1 cellular context compared by ENCODE assay signal in the genomic region with DNA sequence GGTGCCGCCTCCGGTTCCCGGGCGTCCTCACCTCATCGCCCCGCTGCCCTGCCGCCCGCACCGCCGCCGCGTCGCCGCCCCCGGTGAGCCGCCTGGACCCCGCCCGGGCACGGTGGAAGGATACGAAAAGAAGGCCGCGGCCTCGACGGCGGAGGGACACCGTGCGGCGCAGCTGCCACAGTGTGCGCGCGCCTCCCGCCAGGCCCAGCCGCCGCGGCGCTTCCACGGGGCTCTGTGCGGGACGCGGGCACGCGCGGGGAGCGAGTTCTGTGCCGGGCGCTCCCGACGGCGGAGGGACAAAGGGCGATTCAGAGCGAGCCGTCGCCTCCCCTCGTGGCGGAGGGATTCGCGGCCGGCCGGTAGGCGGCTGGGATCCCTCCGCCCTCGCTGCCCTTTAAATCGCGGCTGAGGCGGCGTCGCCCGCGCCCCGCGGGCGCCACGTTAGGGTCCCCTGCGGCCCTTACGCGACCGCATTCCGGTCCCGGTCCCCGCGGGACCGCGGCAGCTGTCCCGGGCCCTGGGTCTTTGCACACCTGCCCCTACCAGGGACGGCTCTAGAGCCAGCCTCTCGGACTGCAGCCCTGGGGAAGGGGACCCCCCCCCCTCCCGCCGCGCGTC.
TF ChIP-seq lines count a peak whose summit lies in the region.

No MANE protein-coding gene starts in this region.

TF ChIP-seq in K562, 482 proteins besides CTCF, POLR2A, EP300 and RAD21 (continued from another document and continues in another):
- TF ChIP-seq, protein P1, sequence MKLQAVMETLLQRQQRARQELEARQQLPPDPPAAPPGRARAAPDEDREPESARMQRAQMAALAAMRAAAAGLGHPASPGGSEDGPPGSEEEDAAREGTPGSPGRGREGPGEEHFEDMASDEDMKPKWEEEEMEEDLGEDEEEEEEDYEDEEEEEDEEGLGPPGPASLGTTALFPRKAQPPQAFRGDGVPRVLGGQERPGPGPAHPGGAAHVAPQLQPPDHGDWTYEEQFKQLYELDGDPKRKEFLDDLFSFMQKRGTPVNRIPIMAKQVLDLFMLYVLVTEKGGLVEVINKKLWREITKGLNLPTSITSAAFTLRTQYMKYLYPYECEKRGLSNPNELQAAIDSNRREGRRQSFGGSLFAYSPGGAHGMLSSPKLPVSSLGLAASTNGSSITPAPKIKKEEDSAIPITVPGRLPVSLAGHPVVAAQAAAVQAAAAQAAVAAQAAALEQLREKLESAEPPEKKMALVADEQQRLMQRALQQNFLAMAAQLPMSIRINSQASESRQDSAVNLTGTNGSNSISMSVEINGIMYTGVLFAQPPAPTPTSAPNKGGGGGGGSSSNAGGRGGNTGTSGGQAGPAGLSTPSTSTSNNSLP (IDR thresholded peaks at IDR 0.05; ENCODE audit: borderline replicate concordance, low read depth, low read length): no peak
- TF ChIP-seq ZNF644 (tag; IDR thresholded peaks at IDR 0.05; ENCODE audit: low read depth): 0 out of 2 replicates have a peak, but pooled peaks have one; percentile 54
- peak; percentile 83 for TF ChIP-seq ATF7 (IDR thresholded peaks at IDR 0.05)
- no peak for TF ChIP-seq HDAC2 (IDR thresholded peaks at IDR 0.05)
- TF ChIP-seq ZNF165 (CRISPR knock-in tag; IDR thresholded peaks at IDR 0.05; ENCODE audit: borderline replicate concordance): no peak
- peak in 1 of 2 experiments; percentile 34; a peak in 1 of 4 replicates for TF ChIP-seq TBL1XR1 (IDR thresholded peaks at IDR 0.05; ENCODE audit: low read length in 2 of 2)
- TF ChIP-seq MBD2 (IDR thresholded peaks at IDR 0.05; ENCODE audit: borderline replicate concordance, low read depth): 0 out of 2 replicates have a peak, but pooled peaks have one; percentile 21
- TF ChIP-seq ZNF766 (CRISPR knock-in tag; conservative IDR thresholded peaks at IDR 0.05): peak; percentile 63
- peak; percentile 98 for TF ChIP-seq CXXC5 (CRISPR knock-in tag; IDR thresholded peaks at IDR 0.05)
- TF ChIP-seq E2F3 (CRISPR knock-in tag; IDR thresholded peaks at IDR 0.05): peak; percentile 39; the same call in 1 of the 2 replicates
- no peak for TF ChIP-seq ZNF586 (CRISPR knock-in tag; conservative IDR thresholded peaks at IDR 0.05)
- TF ChIP-seq ZNF197 (CRISPR knock-in tag; IDR thresholded peaks at IDR 0.05; ENCODE audit: low read depth): peak; percentile 77; the same call in 1 of the 2 replicates
- peak; percentile 19; the same call in 1 of the 2 replicates for TF ChIP-seq ZNF263 (CRISPR knock-in tag; IDR thresholded peaks at IDR 0.05; ENCODE audit: borderline replicate concordance)
- TF ChIP-seq ATF3 (IDR thresholded peaks at IDR 0.05): peak; percentile 91
- no peak for TF ChIP-seq ATF3 (CRISPR knock-in tag; conservative IDR thresholded peaks at IDR 0.05)
- TF ChIP-seq ZNF740 (CRISPR knock-in tag; IDR thresholded peaks at IDR 0.05): peak; percentile 92; the same call in 1 of the 2 replicates
- peak in 1 of 2 experiments; percentile 90; a peak in 2 of 4 replicates for TF ChIP-seq ZNF740 (tag; IDR thresholded peaks at IDR 0.05)
- TF ChIP-seq HSF4 (CRISPR knock-in tag; IDR thresholded peaks at IDR 0.05; ENCODE audit: borderline replicate concordance): no peak
- TF ChIP-seq, protein P2, sequence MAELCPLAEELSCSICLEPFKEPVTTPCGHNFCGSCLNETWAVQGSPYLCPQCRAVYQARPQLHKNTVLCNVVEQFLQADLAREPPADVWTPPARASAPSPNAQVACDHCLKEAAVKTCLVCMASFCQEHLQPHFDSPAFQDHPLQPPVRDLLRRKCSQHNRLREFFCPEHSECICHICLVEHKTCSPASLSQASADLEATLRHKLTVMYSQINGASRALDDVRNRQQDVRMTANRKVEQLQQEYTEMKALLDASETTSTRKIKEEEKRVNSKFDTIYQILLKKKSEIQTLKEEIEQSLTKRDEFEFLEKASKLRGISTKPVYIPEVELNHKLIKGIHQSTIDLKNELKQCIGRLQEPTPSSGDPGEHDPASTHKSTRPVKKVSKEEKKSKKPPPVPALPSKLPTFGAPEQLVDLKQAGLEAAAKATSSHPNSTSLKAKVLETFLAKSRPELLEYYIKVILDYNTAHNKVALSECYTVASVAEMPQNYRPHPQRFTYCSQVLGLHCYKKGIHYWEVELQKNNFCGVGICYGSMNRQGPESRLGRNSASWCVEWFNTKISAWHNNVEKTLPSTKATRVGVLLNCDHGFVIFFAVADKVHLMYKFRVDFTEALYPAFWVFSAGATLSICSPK (IDR thresholded peaks at IDR 0.05; ENCODE audit: borderline replicate concordance): no peak
- TF ChIP-seq, protein P3, sequence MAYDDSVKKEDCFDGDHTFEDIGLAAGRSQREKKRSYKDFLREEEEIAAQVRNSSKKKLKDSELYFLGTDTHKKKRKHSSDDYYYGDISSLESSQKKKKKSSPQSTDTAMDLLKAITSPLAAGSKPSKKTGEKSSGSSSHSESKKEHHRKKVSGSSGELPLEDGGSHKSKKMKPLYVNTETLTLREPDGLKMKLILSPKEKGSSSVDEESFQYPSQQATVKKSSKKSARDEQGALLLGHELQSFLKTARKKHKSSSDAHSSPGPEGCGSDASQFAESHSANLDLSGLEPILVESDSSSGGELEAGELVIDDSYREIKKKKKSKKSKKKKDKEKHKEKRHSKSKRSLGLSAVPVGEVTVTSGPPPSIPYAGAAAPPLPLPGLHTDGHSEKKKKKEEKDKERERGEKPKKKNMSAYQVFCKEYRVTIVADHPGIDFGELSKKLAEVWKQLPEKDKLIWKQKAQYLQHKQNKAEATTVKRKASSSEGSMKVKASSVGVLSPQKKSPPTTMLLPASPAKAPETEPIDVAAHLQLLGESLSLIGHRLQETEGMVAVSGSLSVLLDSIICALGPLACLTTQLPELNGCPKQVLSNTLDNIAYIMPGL (CRISPR knock-in tag; IDR thresholded peaks at IDR 0.05): peak; percentile 93
- 0 out of 2 replicates have a peak, but pooled peaks have one; percentile 60 for TF ChIP-seq GTF2E2 (tag; IDR thresholded peaks at IDR 0.05)
- peak; percentile 87 to 94; a peak in 3 of 4 replicates for TF ChIP-seq NONO (IDR thresholded peaks at IDR 0.05; ENCODE audit: low read depth in 2 of 2, low read length in 1 of 2)
- peak; percentile 96 for TF ChIP-seq PHF8 (IDR thresholded peaks at IDR 0.05; ENCODE audit: borderline replicate concordance, low read length)
- 0 out of 2 replicates have a peak, but pooled peaks have one; percentile 25 for TF ChIP-seq OTX1 (CRISPR knock-in tag; IDR thresholded peaks at IDR 0.05)
- TF ChIP-seq RBBP5 (IDR thresholded peaks at IDR 0.05; ENCODE audit: borderline replicate concordance, insufficient read depth, low read length, poor library complexity, severe bottlenecking): peak; percentile 59
- TF ChIP-seq TAF9B (IDR thresholded peaks at IDR 0.05; ENCODE audit: partially characterized antibody): peak; percentile 23
- no peak for TF ChIP-seq MCM5 (IDR thresholded peaks at IDR 0.05; ENCODE audit: low read depth)
- peak; percentile 78 for TF ChIP-seq POLR2B (IDR thresholded peaks at IDR 0.05; ENCODE audit: low read depth, partially characterized antibody)
- peak; percentile 88 for TF ChIP-seq GATAD2A (IDR thresholded peaks at IDR 0.05)
- no peak for TF ChIP-seq SMARCE1 (IDR thresholded peaks at IDR 0.05)
- no peak for TF ChIP-seq SMARCB1 (IDR thresholded peaks at IDR 0.05; ENCODE audit: insufficient read length, low read depth)
- TF ChIP-seq BCL6 (CRISPR knock-in tag; IDR thresholded peaks at IDR 0.05): no peak
- TF ChIP-seq AFF1 (IDR thresholded peaks at IDR 0.05; ENCODE audit: low read depth in 1 of 2, partially characterized antibody in 2 of 2): no peak
- TF ChIP-seq FOXP1 (CRISPR knock-in tag; IDR thresholded peaks at IDR 0.05): 0 out of 2 replicates have a peak, but pooled peaks have one; percentile 71
- TF ChIP-seq SIN3B (IDR thresholded peaks at IDR 0.05; ENCODE audit: low read depth): peak; percentile 75
- peak; percentile 80 for TF ChIP-seq DMBX1 (CRISPR knock-in tag; IDR thresholded peaks at IDR 0.05; ENCODE audit: borderline replicate concordance)
- TF ChIP-seq HEY1 (CRISPR knock-in tag; IDR thresholded peaks at IDR 0.05; ENCODE audit: borderline replicate concordance): 0 out of 2 replicates have a peak, but pooled peaks have one; percentile 52
- TF ChIP-seq FOXJ2 (tag; IDR thresholded peaks at IDR 0.05): peak; percentile 53; the same call in 1 of the 2 replicates
- 0 out of 2 replicates have a peak, but pooled peaks have one; percentile 53 for TF ChIP-seq ZNF830 (CRISPR knock-in tag; IDR thresholded peaks at IDR 0.05)
- TF ChIP-seq RB1 (IDR thresholded peaks at IDR 0.05; ENCODE audit: low read depth): peak; percentile 89
- peak; percentile 68 for TF ChIP-seq RBM25 (IDR thresholded peaks at IDR 0.05; ENCODE audit: low read depth, low read length, severe bottlenecking)
- peak; percentile 63; the same call in 1 of the 2 replicates for TF ChIP-seq ZNF584 (CRISPR knock-in tag; IDR thresholded peaks at IDR 0.05; ENCODE audit: low read depth)
- TF ChIP-seq ZSCAN32 (CRISPR knock-in tag; IDR thresholded peaks at IDR 0.05): no peak
- TF ChIP-seq, protein P4, sequence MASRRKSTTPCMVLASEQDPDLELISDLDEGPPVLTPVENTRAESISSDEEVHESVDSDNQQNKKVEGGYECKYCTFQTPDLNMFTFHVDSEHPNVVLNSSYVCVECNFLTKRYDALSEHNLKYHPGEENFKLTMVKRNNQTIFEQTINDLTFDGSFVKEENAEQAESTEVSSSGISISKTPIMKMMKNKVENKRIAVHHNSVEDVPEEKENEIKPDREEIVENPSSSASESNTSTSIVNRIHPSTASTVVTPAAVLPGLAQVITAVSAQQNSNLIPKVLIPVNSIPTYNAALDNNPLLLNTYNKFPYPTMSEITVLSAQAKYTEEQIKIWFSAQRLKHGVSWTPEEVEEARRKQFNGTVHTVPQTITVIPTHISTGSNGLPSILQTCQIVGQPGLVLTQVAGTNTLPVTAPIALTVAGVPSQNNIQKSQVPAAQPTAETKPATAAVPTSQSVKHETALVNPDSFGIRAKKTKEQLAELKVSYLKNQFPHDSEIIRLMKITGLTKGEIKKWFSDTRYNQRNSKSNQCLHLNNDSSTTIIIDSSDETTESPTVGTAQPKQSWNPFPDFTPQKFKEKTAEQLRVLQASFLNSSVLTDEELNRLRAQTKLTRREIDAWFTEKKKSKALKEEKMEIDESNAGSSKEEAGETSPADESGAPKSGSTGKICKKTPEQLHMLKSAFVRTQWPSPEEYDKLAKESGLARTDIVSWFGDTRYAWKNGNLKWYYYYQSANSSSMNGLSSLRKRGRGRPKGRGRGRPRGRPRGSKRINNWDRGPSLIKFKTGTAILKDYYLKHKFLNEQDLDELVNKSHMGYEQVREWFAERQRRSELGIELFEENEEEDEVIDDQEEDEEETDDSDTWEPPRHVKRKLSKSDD (conservative IDR thresholded peaks at IDR 0.05; ENCODE audit: low read length): no peak
